Comparison of ENCODE assay signal across 11 cellular contexts in genomic region chrX:39726810-39727209, GRCh38.
A peak's percentile ranks its signal among the peaks of the same experiment; 100 is the strongest.
DNase-seq lines count a peak whose midpoint lies in the region; ATAC-seq, FAIRE-seq and TF ChIP-seq lines count a peak whose summit lies in the region.
"Had no signal": no experiment of that assay in that cellular context is flagged by ENCODE, and none has a peak within 500 bp of the region (broad histone marks: within the 10 kb centered on the region; RNA-seq: fewer than 3 reads in every experiment).

No MANE protein-coding gene starts in this region.

- POLR2A ChIA-PET in HEK293T (lab: Yijun Ruan, JAX) = no interaction called here

- H3K36me3 ChIP-seq in astrocyte (ENCODE audit: insufficient read depth, low read length) = no peaks in the 10 kb centered on the region

- H3K4me3 ChIP-seq in astrocyte (ENCODE audit: insufficient read depth, low read depth, low read length) = no peak overlapping the region

- no peak overlapping the region for H3K27ac ChIP-seq in astrocyte (ENCODE audit: low read depth, low read length)

- no peaks in the 10 kb centered on the region for H4K20me1 ChIP-seq in astrocyte (ENCODE audit: insufficient read depth, low read length)

- H3K4me1 ChIP-seq in astrocyte (ENCODE audit: insufficient read depth, low read length) = peaks cover 25% of the 10 kb centered on the region

- no peaks in the 10 kb centered on the region for H3K27me3 ChIP-seq in astrocyte (ENCODE audit: insufficient read depth, low read length)

- H3K36me3 Mint-ChIP-seq in astrocyte (ENCODE audit: low read depth, unreplicated experiment) = no peaks in the 10 kb centered on the region

- H2AFZ ChIP-seq in astrocyte (ENCODE audit: low read depth, low read length) = no peak overlapping the region

- peaks cover 14% of the 10 kb centered on the region for H3K4me1 Mint-ChIP-seq in astrocyte (ENCODE audit: low read depth, unreplicated experiment)

- ATAC-seq in GM18858 (IDR thresholded peaks at IDR 0.05; ENCODE audit: unreplicated experiment) (no peak), HG03097 (IDR thresholded peaks at IDR 0.05; ENCODE audit: low FRiP score, unreplicated experiment) (no peak)

- peaks cover 1% of the 10 kb centered on the region for H3K9me3 Mint-ChIP-seq in astrocyte (ENCODE audit: unreplicated experiment)

- H3K79me2 ChIP-seq in astrocyte (ENCODE audit: insufficient read depth, low read length) = no peaks in the 10 kb centered on the region

- TF ChIP-seq CTCF in astrocyte (IDR thresholded peaks at IDR 0.05; ENCODE audit: insufficient read depth, low read depth, low read length) = no peak

- peak overlapping the region; percentile 72 for H3K27ac Mint-ChIP-seq in astrocyte (ENCODE audit: unreplicated experiment)

- H3K4me3 Mint-ChIP-seq in astrocyte (ENCODE audit: unreplicated experiment) = no peak overlapping the region

- peaks cover 8% of the 10 kb centered on the region for H3K27me3 Mint-ChIP-seq in astrocyte (ENCODE audit: low read depth, unreplicated experiment)

- H3K9ac ChIP-seq in astrocyte (ENCODE audit: low read length) = no peak overlapping the region

- CTCF ChIA-PET in HEK293T (lab: Yijun Ruan, JAX) = no interaction called here

- FAIRE-seq in astrocyte (lab: Jason Lieb, UNC) = peak; percentile 23
- no peak for FAIRE-seq in frontal cortex (lab: Jason Lieb, UNC)

- no peaks in the 10 kb centered on the region for H3K9me3 ChIP-seq in astrocyte (ENCODE audit: insufficient read depth, low read depth, low read length)

- H3K4me2 ChIP-seq in astrocyte (ENCODE audit: low read length) = peak overlapping the region; percentile 57

- DNase-seq in DMS 273 treated with DMSO at 0.1 percent for 48 hours (lab: John Stamatoyannopoulos, UW) = peak; percentile 31
- DNase-seq in NCI-H1694 treated with DMSO at 0.1 percent for 48 hours (lab: John Stamatoyannopoulos, UW) = peak; percentile 3
- DNase-seq in astrocyte (ENCODE audit: low read depth) = peak; percentile 67
- DNase-seq in left kidney (ENCODE audit: low read depth, low spot score) = peak; percentile 82
- DNase-seq in frontal cortex (ENCODE audit: low spot score in 2 of 2) = no peak
- no peak for DNase-seq in HEK293T (ENCODE audit: extremely low spot score)
- DNase-seq: activated CD8-positive, alpha-beta memory T cell treated with anti-CD3 and anti-CD28 coated beads, Interleukin-2, amount 50 U/mL, for 48 hours; central memory CD4-positive, alpha-beta T cell; NCI-H187 had no signal

TF ChIP-seq in HEK293T, 16 proteins besides CTCF, POLR2A, EP300 and RAD21:
- no peak for TF ChIP-seq NFRKB (IDR thresholded peaks at IDR 0.05)
- no peak for TF ChIP-seq FOXM1 (IDR thresholded peaks at IDR 0.05; ENCODE audit: borderline replicate concordance)
- TF ChIP-seq LEF1 (IDR thresholded peaks at IDR 0.05; ENCODE audit: borderline replicate concordance) = no peak
- no peak for TF ChIP-seq TARDBP (IDR thresholded peaks at IDR 0.05)
- TF ChIP-seq SUZ12 (IDR thresholded peaks at IDR 0.05) = no peak
- no peak for TF ChIP-seq CTBP1 (IDR thresholded peaks at IDR 0.05; ENCODE audit: borderline replicate concordance)
- TF ChIP-seq SP1 (IDR thresholded peaks at IDR 0.05) = no peak
- TF ChIP-seq ARNT (IDR thresholded peaks at IDR 0.05) = no peak
- no peak for TF ChIP-seq L3MBTL2 (conservative IDR thresholded peaks at IDR 0.05)
- no peak for TF ChIP-seq HDGF (IDR thresholded peaks at IDR 0.05; ENCODE audit: borderline replicate concordance)
- no peak for TF ChIP-seq FOXA1 (IDR thresholded peaks at IDR 0.05)
- no peak for TF ChIP-seq FOXK2 (IDR thresholded peaks at IDR 0.05)
- no peak for TF ChIP-seq BHLHE40 (IDR thresholded peaks at IDR 0.05; ENCODE audit: borderline replicate concordance)
- no peak for TF ChIP-seq ZNF384 (IDR thresholded peaks at IDR 0.05)
- TF ChIP-seq ELF4 (IDR thresholded peaks at IDR 0.05) = no peak
- no peak for TF ChIP-seq PKNOX1 (IDR thresholded peaks at IDR 0.05)

Comparison
In these comparisons a context has a peak if more than half of its experiments do, and no peak if none do; other contexts are left out.
1. DNase-seq: peak in DMS 273 treated with DMSO at 0.1 percent for 48 hours (single experiment), NCI-H1694 treated with DMSO at 0.1 percent for 48 hours (single experiment), astrocyte (single experiment) and left kidney (single experiment); none in frontal cortex (0 of 2) and HEK293T (single experiment).